ENCODE assay signal across 15 cellular contexts in the genomic region with DNA sequence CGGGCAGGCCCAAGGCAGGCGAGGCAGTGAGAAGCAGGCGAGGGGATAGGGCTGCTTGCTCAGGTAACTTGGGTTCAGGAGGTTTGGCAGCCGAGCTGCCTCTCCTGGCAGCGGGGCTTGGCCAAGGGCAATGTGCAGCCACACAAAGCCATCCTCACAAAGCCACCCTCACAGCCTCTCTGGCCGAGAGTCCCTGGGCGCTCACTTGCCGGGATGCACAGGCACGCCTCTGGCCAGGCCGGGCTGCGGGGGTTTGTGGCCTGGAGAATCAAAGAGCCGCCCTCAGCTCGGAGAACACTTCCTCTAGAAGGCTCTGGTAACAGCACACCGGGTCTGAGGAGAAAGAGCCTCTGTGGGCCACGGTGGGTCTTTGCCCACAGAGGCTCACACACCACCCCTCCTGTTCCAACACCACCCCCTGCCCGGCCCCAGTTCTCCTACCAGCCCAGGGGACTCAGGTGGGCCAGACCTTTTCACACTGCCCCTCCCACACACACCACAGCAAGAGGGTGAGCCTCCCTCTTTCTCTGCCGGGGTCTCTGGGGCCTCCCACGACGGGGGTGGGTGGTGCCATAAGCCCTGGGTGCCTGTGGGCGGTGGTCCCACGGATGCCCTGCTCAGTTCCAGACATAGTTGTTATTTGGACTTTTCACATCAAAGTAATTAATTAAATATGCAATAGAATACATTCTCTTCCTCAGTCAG.
DNase-seq lines count a peak whose midpoint lies in the region; ATAC-seq and TF ChIP-seq lines count a peak whose summit lies in the region.
"Had no signal": no experiment of that assay in that cellular context is flagged by ENCODE, and none has a peak within 500 bp of the region (broad histone marks: within the 10 kb centered on the region; RNA-seq: fewer than 3 reads in every experiment).

No MANE protein-coding gene starts in this region.

- no peaks in the 10 kb centered on the region for H4K20me1 ChIP-seq in OCI-LY7 (ENCODE audit: insufficient read depth, low read length)

- H3K9me3 ChIP-seq in OCI-LY7 (ENCODE audit: low read length), result no peaks in the 10 kb centered on the region
- H3K9me3 ChIP-seq: neutrophil had no signal

- H3K4me3 ChIP-seq in H7 (ENCODE audit: insufficient read depth, low read depth, low read length) (no peak overlapping the region), OCI-LY7 (ENCODE audit: low read depth, low read length, poor library complexity, severe bottlenecking) (no peak overlapping the region)

- BruUV-seq in OCI-LY7 (replicated peaks; lab: Mats Ljungman, UMichigan), result no TSS peak

- ATAC-seq in natural killer cell treated with Interleukin-12 subunit alpha and Interleukin-12 subunit beta and Interleukin-15 and Interleukin-18, amount 100 ng/mL, for 72 hours, result peak in 1 of 2 donors; percentile 20
- ATAC-seq in natural killer cell, result no peak
- ATAC-seq in HG03196 (IDR thresholded peaks at IDR 0.05; ENCODE audit: unreplicated experiment), result no peak

- intact Hi-C loops in natural killer cell (cut with micrococcal nuclease) (no loop called here), head of caudate nucleus (cut with DNase I) (no loop called here), OCI-LY7 (cut with micrococcal nuclease; ENCODE audit: unreplicated experiment) (no loop called here)

- H3K4me2 ChIP-seq in OCI-LY7 (ENCODE audit: low read length), result no peak overlapping the region

- H3K27ac ChIP-seq in OCI-LY7 (ENCODE audit: low read depth, low read length, poor library complexity, severe bottlenecking), result no peak overlapping the region
- H3K27ac ChIP-seq: brain microvascular endothelial cell, neutrophil had no signal

- no peaks in the 10 kb centered on the region for H3K9me3 Mint-ChIP-seq in natural killer cell treated with Interleukin-12 subunit alpha and Interleukin-12 subunit beta and Interleukin-15 and Interleukin-18, amount 100 ng/mL, for 72 hours
- H3K9me3 Mint-ChIP-seq in natural killer cell (no peaks in the 10 kb centered on the region), nephron progenitor cell (no peaks in the 10 kb centered on the region)

- no peaks in the 10 kb centered on the region for H3K79me2 ChIP-seq in OCI-LY7 (ENCODE audit: insufficient read depth, low read depth, low read length)

- H3K4me1 Mint-ChIP-seq in natural killer cell treated with Interleukin-12 subunit alpha and Interleukin-12 subunit beta and Interleukin-15 and Interleukin-18, amount 100 ng/mL, for 72 hours (ENCODE audit: low read depth in 2 of 2), result no peaks in the 10 kb centered on the region
- H3K4me1 Mint-ChIP-seq in natural killer cell, result peaks cover 0 to 5% of the 10 kb centered on the region in 2 donors
- peaks cover 77% of the 10 kb centered on the region for H3K4me1 Mint-ChIP-seq in nephron progenitor cell

- DNase-seq in natural killer cell treated with Interleukin-12 subunit alpha and Interleukin-12 subunit beta and Interleukin-15 and Interleukin-18, amount 100 ng/mL, for 72 hours (ENCODE audit: low spot score), result peak; percentile 29
- DNase-seq in natural killer cell (no peak), head of caudate nucleus (peak in 24 of 42 donors; percentile 28 to 71 (median 51)), nephron progenitor cell (no peak), H7 (no peak), OCI-LY7 (ENCODE audit: low spot score) (no peak), NCI-H69 (lab: John Stamatoyannopoulos, UW) (no peak)
- DNase-seq: activated effector memory CD4-positive, alpha-beta T cell treated with Interleukin-2 at 50 U/mL for 16 hours; brain microvascular endothelial cell; effector CD8-positive, alpha-beta T cell; GDM1; NCI-H1436; NCI-H446 had no signal

- no peaks in the 10 kb centered on the region for H3K4me1 ChIP-seq in OCI-LY7 (ENCODE audit: insufficient read depth, low read length, poor library complexity, severe bottlenecking)

- no peaks in the 10 kb centered on the region for H3K36me3 Mint-ChIP-seq in natural killer cell treated with Interleukin-12 subunit alpha and Interleukin-12 subunit beta and Interleukin-15 and Interleukin-18, amount 100 ng/mL, for 72 hours
- H3K36me3 Mint-ChIP-seq in natural killer cell (no peaks in the 10 kb centered on the region), nephron progenitor cell (ENCODE audit: low read depth) (no peaks in the 10 kb centered on the region)

- H3K36me3 ChIP-seq in H7 (replicated peaks; ENCODE audit: control insufficient read depth, insufficient read depth, low read length), result no peaks in the 10 kb centered on the region
- no peaks in the 10 kb centered on the region for H3K36me3 ChIP-seq in OCI-LY7 (ENCODE audit: insufficient read depth, low read length)
- H3K36me3 ChIP-seq: brain microvascular endothelial cell, neutrophil had no signal

- POLR2A ChIA-PET in OCI-LY7 (lab: Charles Lee), result no interaction called here

- CTCF ChIA-PET in OCI-LY7 (lab: Charles Lee; ENCODE audit: unreplicated experiment), result no interaction called here

- no peaks in the 10 kb centered on the region for H3K9me2 ChIP-seq in OCI-LY7 (ENCODE audit: insufficient read depth, low read length)

- no peaks in the 10 kb centered on the region for H3K27me3 ChIP-seq in H7 (ENCODE audit: control insufficient read depth, insufficient read depth, low read length)
- H3K27me3 ChIP-seq: brain microvascular endothelial cell, neutrophil had no signal

- no peaks in the 10 kb centered on the region for H3K27me3 Mint-ChIP-seq in natural killer cell treated with Interleukin-12 subunit alpha and Interleukin-12 subunit beta and Interleukin-15 and Interleukin-18, amount 100 ng/mL, for 72 hours
- H3K27me3 Mint-ChIP-seq in natural killer cell (ENCODE audit: low read depth in 2 of 2), result peaks cover 0 to 2% of the 10 kb centered on the region in 2 donors
- peaks cover 7% of the 10 kb centered on the region for H3K27me3 Mint-ChIP-seq in nephron progenitor cell (ENCODE audit: low read depth, poor library complexity)

- no peak overlapping the region for H3K4me3 Mint-ChIP-seq in natural killer cell treated with Interleukin-12 subunit alpha and Interleukin-12 subunit beta and Interleukin-15 and Interleukin-18, amount 100 ng/mL, for 72 hours
- no peak overlapping the region for H3K4me3 Mint-ChIP-seq in natural killer cell
- H3K4me3 Mint-ChIP-seq in nephron progenitor cell, result peak overlapping the region; percentile 25

- no peak overlapping the region for H2AFZ ChIP-seq in OCI-LY7 (ENCODE audit: low read length)

- no peak for TF ChIP-seq CTCF in natural killer cell (IDR thresholded peaks at IDR 0.05)
- no peak for TF ChIP-seq CTCF in nephron progenitor cell (IDR thresholded peaks at IDR 0.05)
- no peak for TF ChIP-seq CTCF in OCI-LY7 (conservative IDR thresholded peaks at IDR 0.05; ENCODE audit: low read length)

- H3K27ac Mint-ChIP-seq in natural killer cell treated with Interleukin-12 subunit alpha and Interleukin-12 subunit beta and Interleukin-15 and Interleukin-18, amount 100 ng/mL, for 72 hours, result no peak overlapping the region
- H3K27ac Mint-ChIP-seq in natural killer cell (peak overlapping the region in 1 of 2 donors; percentile 36), nephron progenitor cell (peak overlapping the region; percentile 81)

Comparison
In these comparisons a context has a peak if more than half of its experiments do, and no peak if none do; other contexts are left out.
1. DNase-seq: peak in natural killer cell treated with Interleukin-12 subunit alpha and Interleukin-12 subunit beta and Interleukin-15 and Interleukin-18, amount 100 ng/mL, for 72 hours (single experiment) and head of caudate nucleus (24 of 42); none in natural killer cell (single experiment), nephron progenitor cell (single experiment), H7 (single experiment), OCI-LY7 (single experiment) and NCI-H69 (single experiment).